18 cellular contexts compared by ENCODE assay signal in the genomic region with DNA sequence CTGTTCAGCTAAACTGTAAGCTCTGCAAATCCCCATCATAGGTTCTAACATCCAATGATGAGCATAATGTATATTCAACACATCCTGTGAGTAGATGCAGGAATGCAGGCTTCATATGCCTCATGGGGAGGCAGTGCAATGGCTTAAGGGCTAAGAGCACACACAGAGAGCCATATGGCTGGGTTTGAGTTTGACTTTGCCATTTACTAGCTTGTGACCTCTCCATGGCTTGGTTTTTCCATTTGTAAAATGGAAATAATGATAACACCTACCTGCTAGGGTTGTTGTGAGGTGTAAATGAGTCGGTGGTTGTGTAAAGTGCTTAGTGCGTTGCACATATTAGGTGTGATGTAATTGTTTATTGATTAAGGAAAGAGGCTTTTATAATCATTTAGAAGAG. TPM values are rescaled to one million over a fixed set of nuclear protein-coding genes. Genes with fewer than 3 reads are reported as not detected.
DNase-seq lines count a peak whose midpoint lies in the region; ATAC-seq lines count a peak whose summit lies in the region.
"Had no signal": no experiment of that assay in that cellular context is flagged by ENCODE, and none has a peak within 500 bp of the region (broad histone marks: within the 10 kb centered on the region; RNA-seq: fewer than 3 reads in every experiment).

No MANE protein-coding gene starts in this region.

- H3K79me2 ChIP-seq in mesendoderm (ENCODE audit: control insufficient read depth, insufficient read depth, low read length): no peaks in the 10 kb centered on the region

- DNase-seq in CD4-positive, CD25-positive, alpha-beta regulatory T cell: no peak
- no peak for DNase-seq in activated CD8-positive, alpha-beta T cell treated with anti-CD3 and anti-CD28 coated beads, Interleukin-2, amount 10 ng/mL, durations not matched to agents 7 days and 5 days
- no peak for DNase-seq in memory B cell (ENCODE audit: low spot score in 2 of 2)
- no peak for DNase-seq in mesendoderm
- DNase-seq in CD1c-positive myeloid dendritic cell (ENCODE audit: extremely low spot score): no peak
- no peak for DNase-seq in DMS114 treated with DMSO at 0.1 percent for 48 hours (lab: John Stamatoyannopoulos, UW; ENCODE audit: unreplicated experiment)
- DNase-seq in LoVo (ENCODE audit: low spot score): no peak
- DNase-seq: body of pancreas; effector memory CD4-positive, alpha-beta T cell; Kasumi-1; NCI-H187; NCI-H748 treated with DMSO at 0.1 percent for 48 hours; ovary; stimulated activated CD4-positive, alpha-beta T cell treated with anti-CD3 and anti-CD28 coated beads, Interleukin-4, amount 100 ng/mL, for 24 hours; T1000 had no signal

- no peak overlapping the region for H2BK5ac ChIP-seq in mesendoderm (ENCODE audit: low read length)

- WGBS in mesendoderm (ENCODE audit: extremely low coverage, insufficient coverage, low lambda C conversion rate): 100% methylated on average over 2 of the region's 2 CpGs

- no peak overlapping the region for H4K8ac ChIP-seq in mesendoderm (ENCODE audit: low read depth, low read length)

- H2BK120ac ChIP-seq in mesendoderm (ENCODE audit: low read depth, low read length): no peak overlapping the region

- peak overlapping the region; percentile 74 to 92 (median 90) for H3K27ac Mint-ChIP-seq in CD4-positive, CD25-positive, alpha-beta regulatory T cell
- peak overlapping the region; percentile 50 for H3K27ac Mint-ChIP-seq in activated CD8-positive, alpha-beta T cell treated with anti-CD3 and anti-CD28 coated beads, Interleukin-2, amount 10 ng/mL, durations not matched to agents 7 days and 5 days
- peak overlapping the region; percentile 60 for H3K27ac Mint-ChIP-seq in memory B cell
- H3K27ac Mint-ChIP-seq: activated naive CD4-positive, alpha-beta T cell treated with anti-CD3 and anti-CD28 coated beads for 36 hours; type B pancreatic cell had no signal

- H3K9ac ChIP-seq in BLaER1 (no peak overlapping the region), mesendoderm (ENCODE audit: low read length) (no peak overlapping the region)

- POLR2A ChIA-PET in activated CD8-positive, alpha-beta T cell treated with anti-CD3 and anti-CD28 coated beads, Interleukin-2, amount 10 ng/mL, durations not matched to agents 7 days and 5 days (lab: Charles Lee): interaction anchor here (0.8 to 1.0 kb wide), 2 partner anchors 11 to 12 kb away, joined by 3 read pairs; no protein-coding TSS in a partner anchor

- peaks cover 39 to 95% (median 79%) of the 10 kb centered on the region in 4 donors for H3K4me1 Mint-ChIP-seq in CD4-positive, CD25-positive, alpha-beta regulatory T cell
- H3K4me1 Mint-ChIP-seq in activated CD8-positive, alpha-beta T cell treated with anti-CD3 and anti-CD28 coated beads, Interleukin-2, amount 10 ng/mL, durations not matched to agents 7 days and 5 days (ENCODE audit: low read depth): peaks cover 78% of the 10 kb centered on the region
- H3K4me1 Mint-ChIP-seq in memory B cell: peaks cover 57% of the 10 kb centered on the region

- H3K9me3 ChIP-seq in BLaER1: no peaks in the 10 kb centered on the region
- H3K9me3 ChIP-seq in CD4-positive, CD25-positive, alpha-beta regulatory T cell (ENCODE audit: control insufficient read depth in 2 of 2, low read length in 2 of 2): no peaks in the 10 kb centered on the region
- H3K9me3 ChIP-seq: body of pancreas, ovary had no signal

- H3K23ac ChIP-seq in mesendoderm (ENCODE audit: low read length): no peak overlapping the region

- H3K18ac ChIP-seq in mesendoderm (ENCODE audit: low read length): no peak overlapping the region

- H4K20me1 ChIP-seq in BLaER1: peaks cover 100% of the 10 kb centered on the region

- no peaks in the 10 kb centered on the region for H3K27me3 ChIP-seq in BLaER1
- no peaks in the 10 kb centered on the region for H3K27me3 ChIP-seq in CD4-positive, CD25-positive, alpha-beta regulatory T cell (ENCODE audit: control insufficient read depth, insufficient read depth, low read length)
- H3K27me3 ChIP-seq in mesendoderm (ENCODE audit: insufficient read depth, low read length, poor library complexity): no peaks in the 10 kb centered on the region
- H3K27me3 ChIP-seq: body of pancreas, ovary had no signal

- H3K4me3 Mint-ChIP-seq in CD4-positive, CD25-positive, alpha-beta regulatory T cell: peak overlapping the region; percentile 55 to 81 (median 68)
- no peak overlapping the region for H3K4me3 Mint-ChIP-seq in activated CD8-positive, alpha-beta T cell treated with anti-CD3 and anti-CD28 coated beads, Interleukin-2, amount 10 ng/mL, durations not matched to agents 7 days and 5 days
- no peak overlapping the region for H3K4me3 Mint-ChIP-seq in memory B cell
- H3K4me3 Mint-ChIP-seq: activated naive CD4-positive, alpha-beta T cell treated with anti-CD3 and anti-CD28 coated beads for 36 hours; type B pancreatic cell had no signal

- no peaks in the 10 kb centered on the region for H3K27me3 Mint-ChIP-seq in CD4-positive, CD25-positive, alpha-beta regulatory T cell
- no peaks in the 10 kb centered on the region for H3K27me3 Mint-ChIP-seq in activated CD8-positive, alpha-beta T cell treated with anti-CD3 and anti-CD28 coated beads, Interleukin-2, amount 10 ng/mL, durations not matched to agents 7 days and 5 days (ENCODE audit: low read depth)
- no peaks in the 10 kb centered on the region for H3K27me3 Mint-ChIP-seq in memory B cell
- H3K27me3 Mint-ChIP-seq: type B pancreatic cell had no signal

- H4K5ac ChIP-seq in mesendoderm (ENCODE audit: low read length): no peak overlapping the region

- no peak for ATAC-seq in CD4-positive, CD25-positive, alpha-beta regulatory T cell (ENCODE audit: low read depth in 2 of 2)
- no peak for ATAC-seq in activated CD8-positive, alpha-beta T cell treated with anti-CD3 and anti-CD28 coated beads, Interleukin-2, amount 10 ng/mL, durations not matched to agents 7 days and 5 days
- ATAC-seq in memory B cell (ENCODE audit: low read depth): no peak
- ATAC-seq: body of pancreas had no signal

- H3K27ac ChIP-seq in BLaER1: 0 out of 2 replicates have a peak overlapping the region, but pooled peaks have one; percentile 42
- H3K27ac ChIP-seq in CD4-positive, CD25-positive, alpha-beta regulatory T cell (ENCODE audit: insufficient read depth, low read length, poor library complexity, severe bottlenecking): no peak overlapping the region
- H3K27ac ChIP-seq in mesendoderm (ENCODE audit: low read depth, low read length): no peak overlapping the region
- H3K27ac ChIP-seq: body of pancreas, ovary had no signal

- H3K4me2 ChIP-seq in BLaER1: peak overlapping the region; percentile 47
- no peak overlapping the region for H3K4me2 ChIP-seq in mesendoderm (ENCODE audit: low read length)

- no peaks in the 10 kb centered on the region for H3K79me1 ChIP-seq in mesendoderm (ENCODE audit: low read length)

- H3K36me3 ChIP-seq in BLaER1: peaks cover 90% of the 10 kb centered on the region
- peaks cover 62% of the 10 kb centered on the region for H3K36me3 ChIP-seq in CD4-positive, CD25-positive, alpha-beta regulatory T cell (ENCODE audit: control insufficient read depth, insufficient read depth, low read length)
- H3K36me3 ChIP-seq in mesendoderm (ENCODE audit: control insufficient read depth, insufficient read depth, low read length): no peaks in the 10 kb centered on the region
- H3K36me3 ChIP-seq: ovary had no signal

- CTCF ChIA-PET in activated CD8-positive, alpha-beta T cell treated with anti-CD3 and anti-CD28 coated beads, Interleukin-2, amount 10 ng/mL, durations not matched to agents 7 days and 5 days (lab: Charles Lee): interaction anchor here (0.9 kb wide), 1 partner anchor 43 kb away, joined by 3 read pairs; no protein-coding TSS in a partner anchor

- H3K9me3 Mint-ChIP-seq in CD4-positive, CD25-positive, alpha-beta regulatory T cell: no peaks in the 10 kb centered on the region
- no peaks in the 10 kb centered on the region for H3K9me3 Mint-ChIP-seq in activated CD8-positive, alpha-beta T cell treated with anti-CD3 and anti-CD28 coated beads, Interleukin-2, amount 10 ng/mL, durations not matched to agents 7 days and 5 days (ENCODE audit: insufficient read depth)
- no peaks in the 10 kb centered on the region for H3K9me3 Mint-ChIP-seq in memory B cell
- H3K9me3 Mint-ChIP-seq: activated naive CD4-positive, alpha-beta T cell treated with anti-CD3 and anti-CD28 coated beads for 36 hours; type B pancreatic cell had no signal

- H3K36me3 Mint-ChIP-seq in CD4-positive, CD25-positive, alpha-beta regulatory T cell: peaks cover 42% of the 10 kb centered on the region
- H3K36me3 Mint-ChIP-seq in activated CD8-positive, alpha-beta T cell treated with anti-CD3 and anti-CD28 coated beads, Interleukin-2, amount 10 ng/mL, durations not matched to agents 7 days and 5 days (ENCODE audit: low read depth): peaks cover 75% of the 10 kb centered on the region
- H3K36me3 Mint-ChIP-seq in memory B cell: peaks cover 31% of the 10 kb centered on the region
- H3K36me3 Mint-ChIP-seq: type B pancreatic cell had no signal

- no peak overlapping the region for H3K4ac ChIP-seq in mesendoderm (ENCODE audit: low read depth, low read length)

- H3K4me3 ChIP-seq in BLaER1 (no peak overlapping the region), mesendoderm (ENCODE audit: low read length) (no peak overlapping the region)
- H3K4me3 ChIP-seq in CD4-positive, CD25-positive, alpha-beta regulatory T cell (ENCODE audit: low read depth, low read length): peak overlapping the region; percentile 69
- H3K4me3 ChIP-seq: body of pancreas, ovary had no signal

- H2AK5ac ChIP-seq in mesendoderm (ENCODE audit: low read length): no peak overlapping the region

- H3K56ac ChIP-seq in mesendoderm (ENCODE audit: low read length): no peak overlapping the region

- no peak overlapping the region for H2BK15ac ChIP-seq in mesendoderm (replicated peaks; ENCODE audit: low read depth)

- H3K4me1 ChIP-seq in BLaER1 (peaks cover 97% of the 10 kb centered on the region), mesendoderm (ENCODE audit: control insufficient read depth, low read depth, low read length) (peaks cover 16% of the 10 kb centered on the region)
- H3K4me1 ChIP-seq in CD4-positive, CD25-positive, alpha-beta regulatory T cell (ENCODE audit: control insufficient read depth, insufficient read depth, low read length, poor library complexity, severe bottlenecking): peaks cover 88% of the 10 kb centered on the region
- H3K4me1 ChIP-seq: body of pancreas had no signal

RNA-seq across cellular contexts. Expression of a gene that starts 13.4 kb away (rescaled TPM):
- 174 TPM for total RNA-seq in CD4-positive, CD25-positive, alpha-beta regulatory T cell
- polyA plus RNA-seq in CD4-positive, CD25-positive, alpha-beta regulatory T cell: 100 to 1,000 TPM; 207 to 251 (median 233) TPM
- 100 to 1,000 TPM; 143 to 145 TPM for total RNA-seq in activated CD8-positive, alpha-beta T cell treated with anti-CD3 and anti-CD28 coated beads, Interleukin-2, amount 10 ng/mL, durations not matched to agents 7 days and 5 days
- 1.2 TPM for polyA plus RNA-seq in mesendoderm (2013, experiment 1 of 2)
- 1.2 TPM for polyA plus RNA-seq in mesendoderm (2013, experiment 2 of 2)

Comparison
In these comparisons a context has a peak if more than half of its experiments do, and no peak if none do; other contexts are left out.
1. H3K4me3 Mint-ChIP-seq: peak in CD4-positive, CD25-positive, alpha-beta regulatory T cell (4 of 4); none in activated CD8-positive, alpha-beta T cell treated with anti-CD3 and anti-CD28 coated beads, Interleukin-2, amount 10 ng/mL, durations not matched to agents 7 days and 5 days (single experiment) and memory B cell (single experiment).
2. Peak in every context shown above with its lines, with median percentiles within 50 percentile points of each other: H3K27ac Mint-ChIP-seq.